In genomic region chr1:40383095-40383487, GRCh38 we compare ENCODE assay signal across 1 cellular context.
TF ChIP-seq lines count a peak whose summit lies in the region.

No MANE protein-coding gene starts in this region.

TF ChIP-seq in K562, 482 proteins besides CTCF, POLR2A, EP300 and RAD21 (continued from another document and continues in another):
- no peak for TF ChIP-seq CHD7 (IDR thresholded peaks at IDR 0.05; ENCODE audit: low read depth, low read length)
- TF ChIP-seq HDAC8 (tag; IDR thresholded peaks at IDR 0.05), result no peak
- TF ChIP-seq DPF2 (IDR thresholded peaks at IDR 0.05), result no peak
- no peak for TF ChIP-seq ZBTB49 (CRISPR knock-in tag; IDR thresholded peaks at IDR 0.05; ENCODE audit: borderline replicate concordance)
- no peak; the same call in 1 of the 2 replicates for TF ChIP-seq SMAD4 (CRISPR knock-in tag; conservative IDR thresholded peaks at IDR 0.05)
- 0 out of 2 replicates have a peak, but pooled peaks have one; percentile 20 for TF ChIP-seq ZNF695 (CRISPR knock-in tag; IDR thresholded peaks at IDR 0.05)
- no peak for TF ChIP-seq KAT7 (CRISPR knock-in tag; IDR thresholded peaks at IDR 0.05; ENCODE audit: borderline replicate concordance)
- no peak for TF ChIP-seq PTRF (tag; IDR thresholded peaks at IDR 0.05)
- no peak for TF ChIP-seq ATF1 (CRISPR knock-in tag; IDR thresholded peaks at IDR 0.05)
- no peak for TF ChIP-seq ATF1 (tag; IDR thresholded peaks at IDR 0.05)
- no peak for TF ChIP-seq ZNF449 (CRISPR knock-in tag; IDR thresholded peaks at IDR 0.05)
- no peak for TF ChIP-seq ELF2 (CRISPR knock-in tag; IDR thresholded peaks at IDR 0.05)
- no peak for TF ChIP-seq ZFP91 (CRISPR knock-in tag; IDR thresholded peaks at IDR 0.05)
- no peak for TF ChIP-seq KAT8 (IDR thresholded peaks at IDR 0.05; ENCODE audit: low read depth)
- TF ChIP-seq HBP1 (CRISPR knock-in tag; IDR thresholded peaks at IDR 0.05), result no peak
- no peak for TF ChIP-seq E2F3 (CRISPR knock-in tag; IDR thresholded peaks at IDR 0.05)
- TF ChIP-seq FOXP4 (CRISPR knock-in tag; IDR thresholded peaks at IDR 0.05; ENCODE audit: borderline replicate concordance), result no peak
- 0 out of 2 replicates have a peak, but pooled peaks have one; percentile 45 for TF ChIP-seq TFAP4 (CRISPR knock-in tag; IDR thresholded peaks at IDR 0.05; ENCODE audit: borderline replicate concordance)
- no peak for TF ChIP-seq ZEB2 (IDR thresholded peaks at IDR 0.05)
- no peak for TF ChIP-seq SNAPC5 (CRISPR knock-in tag; IDR thresholded peaks at IDR 0.05)
- TF ChIP-seq ZNF583 (CRISPR knock-in tag; IDR thresholded peaks at IDR 0.05), result 0 out of 2 replicates have a peak, but pooled peaks have one; percentile 43
- TF ChIP-seq SREBF1 (IDR thresholded peaks at IDR 0.05; ENCODE audit: borderline replicate concordance, low read depth, low read length), result no peak
- TF ChIP-seq RBBP5 (IDR thresholded peaks at IDR 0.05; ENCODE audit: borderline replicate concordance, insufficient read depth, low read length, poor library complexity, severe bottlenecking), result peak; percentile 63
- no peak for TF ChIP-seq JUN (IDR thresholded peaks at IDR 0.05; ENCODE audit: borderline replicate concordance, low read depth, low read length)
- TF ChIP-seq JUN (CRISPR knock-in tag; IDR thresholded peaks at IDR 0.05; ENCODE audit: borderline replicate concordance), result no peak
- no peak for TF ChIP-seq ZNF197 (CRISPR knock-in tag; IDR thresholded peaks at IDR 0.05; ENCODE audit: low read depth)
- no peak for TF ChIP-seq SAFB2 (IDR thresholded peaks at IDR 0.05; ENCODE audit: borderline replicate concordance, low read depth, low read length, severe bottlenecking)
- peak in 1 of 2 experiments; percentile 99; a peak in 2 of 4 replicates for TF ChIP-seq MLLT1 (IDR thresholded peaks at IDR 0.05)
- no peak for TF ChIP-seq ATF4 (CRISPR knock-in tag; IDR thresholded peaks at IDR 0.05)
- TF ChIP-seq KHSRP (IDR thresholded peaks at IDR 0.05), result no peak
- TF ChIP-seq MYNN (IDR thresholded peaks at IDR 0.05), result 0 out of 2 replicates have a peak, but pooled peaks have one; percentile 62
- no peak for TF ChIP-seq MYNN (CRISPR knock-in tag; IDR thresholded peaks at IDR 0.05)
- TF ChIP-seq ASH1L (IDR thresholded peaks at IDR 0.05; ENCODE audit: borderline replicate concordance, low read depth, partially characterized antibody), result peak; percentile 32
- TF ChIP-seq ZBTB8A (IDR thresholded peaks at IDR 0.05; ENCODE audit: partially characterized antibody), result no peak
